Comparison of ENCODE assay signal across 18 cellular contexts in genomic region chr14:51852541-51852940, GRCh38. TPM values are rescaled to one million over a fixed set of nuclear protein-coding genes. Genes with fewer than 3 reads are reported as not detected.
DNase-seq lines count a peak whose midpoint lies in the region; ATAC-seq, FAIRE-seq and TF ChIP-seq lines count a peak whose summit lies in the region.
"Had no signal": no experiment of that assay in that cellular context is flagged by ENCODE, and none has a peak within 500 bp of the region (broad histone marks: within the 10 kb centered on the region; RNA-seq: fewer than 3 reads in every experiment).

No MANE protein-coding gene starts in this region.

- H3K4me1 ChIP-seq in SK-N-SH (ENCODE audit: control insufficient read depth in 1 of 2, insufficient read depth in 2 of 2, low read depth in 1 of 2, low read length in 1 of 2), result peaks cover 0 to 8% of the 10 kb centered on the region in 2 experiments; a peak in 2 of 4 replicates
- H3K4me1 ChIP-seq: SJSA1 had no signal

- peak overlapping the region; percentile 44; the same call in 1 of the 2 replicates for H2AFZ ChIP-seq in SK-N-SH (ENCODE audit: low read depth)

- no peak for TF ChIP-seq RAD21 in SK-N-SH (IDR thresholded peaks at IDR 0.05; ENCODE audit: low read length)

- TF ChIP-seq EP300 in SK-N-SH (IDR thresholded peaks at IDR 0.05; ENCODE audit: borderline replicate concordance in 1 of 2, low read depth in 1 of 2, low read length in 1 of 2), result no peak

- H3K9me2 ChIP-seq in SK-N-SH, result no peaks in the 10 kb centered on the region

- no peaks in the 10 kb centered on the region for H3K27me3 ChIP-seq in SK-N-SH (ENCODE audit: insufficient read depth)
- peaks cover 2% of the 10 kb centered on the region for H3K27me3 ChIP-seq in bronchial epithelial cell (ENCODE audit: control insufficient read depth, insufficient read depth, low read length)
- H3K27me3 ChIP-seq: BLaER1 treated with 17β-estradiol and CSF1 and Interleukin-3, amounts not matched to agents 10 nM and 100 nM; SJSA1 had no signal

- H3K9me3 ChIP-seq in SK-N-SH, result no peaks in the 10 kb centered on the region
- H3K9me3 ChIP-seq: SJSA1 had no signal

- no peak overlapping the region for H3K27ac Mint-ChIP-seq in activated CD4-positive, alpha-beta memory T cell treated with anti-CD3 and anti-CD28 coated beads for 36 hours

- 45% methylated on average over 4 of the region's 4 CpGs for WGBS in SK-N-SH (ENCODE audit: low lambda C conversion rate)

- peaks cover 34% of the 10 kb centered on the region for H3K9me3 Mint-ChIP-seq in activated CD4-positive, alpha-beta memory T cell treated with anti-CD3 and anti-CD28 coated beads for 36 hours

- intact Hi-C loops in activated CD4-positive, alpha-beta memory T cell treated with anti-CD3 and anti-CD28 coated beads for 36 hours (cut with micrococcal nuclease), result no loop called here

- no peak overlapping the region for H3K27ac ChIP-seq in SK-N-SH (ENCODE audit: low read depth in 2 of 2, low read length in 1 of 2)
- H3K27ac ChIP-seq: 22Rv1; BLaER1 treated with 17β-estradiol and CSF1 and Interleukin-3, amounts not matched to agents 10 nM and 100 nM; SJSA1 had no signal

- CTCF ChIA-PET in SK-N-SH (lab: Yijun Ruan, JAX), result interaction anchor here (0.7 to 1.9 kb wide), 4 partner anchors 11 to 569 kb away, joined by 3 to 7 read pairs (median 4); no protein-coding TSS in a partner anchor
- CTCF ChIA-PET in activated CD4-positive, alpha-beta memory T cell treated with anti-CD3 and anti-CD28 coated beads for 36 hours (lab: Charles Lee), result interaction anchor here (1.1 to 1.2 kb wide), 2 partner anchors 12 to 144 kb away, joined by 3 to 4 read pairs; no protein-coding TSS in a partner anchor

- TF ChIP-seq CTCF in SK-N-SH (IDR thresholded peaks at IDR 0.05), result no peak
- TF ChIP-seq CTCF in bronchial epithelial cell (IDR thresholded peaks at IDR 0.05; ENCODE audit: insufficient read depth, low read length, severe bottlenecking), result no peak
- TF ChIP-seq CTCF in fibroblast of the aortic adventitia (IDR thresholded peaks at IDR 0.05; ENCODE audit: insufficient read depth, low read length), result no peak

- no peaks in the 10 kb centered on the region for H3K27me3 Mint-ChIP-seq in activated CD4-positive, alpha-beta memory T cell treated with anti-CD3 and anti-CD28 coated beads for 36 hours

- peaks cover 28% of the 10 kb centered on the region for H3K36me3 Mint-ChIP-seq in activated CD4-positive, alpha-beta memory T cell treated with anti-CD3 and anti-CD28 coated beads for 36 hours

- H3K4me1 Mint-ChIP-seq in activated CD4-positive, alpha-beta memory T cell treated with anti-CD3 and anti-CD28 coated beads for 36 hours (ENCODE audit: low read depth), result peaks cover 58% of the 10 kb centered on the region

- DNase-seq in SK-N-SH, result no peak
- peak; percentile 42 for DNase-seq in bronchial epithelial cell (ENCODE audit: low read depth)
- DNase-seq in fibroblast of the aortic adventitia (ENCODE audit: low read depth), result peak; percentile 24
- DNase-seq in activated CD4-positive, alpha-beta memory T cell treated with anti-CD3 and anti-CD28 coated beads for 36 hours, result no peak
- no peak for DNase-seq in glomerular visceral epithelial cell (ENCODE audit: extremely low spot score)
- no peak for DNase-seq in H4 (ENCODE audit: low spot score)
- DNase-seq: DMS153, NCI-H1048, NCI-H2227 treated with DMSO at 0.1 percent for 48 hours, NCI-H526, PC-3 had no signal

- H3K36me3 ChIP-seq in SK-N-SH (replicated peaks in 1 of 2; ENCODE audit: control insufficient read depth in 1 of 2, insufficient read depth in 2 of 2, low read length in 1 of 2), result no peaks in the 10 kb centered on the region
- H3K36me3 ChIP-seq in bronchial epithelial cell (ENCODE audit: control insufficient read depth, insufficient read depth, low read length), result no peaks in the 10 kb centered on the region
- H3K36me3 ChIP-seq: BLaER1 treated with 17β-estradiol and CSF1 and Interleukin-3, amounts not matched to agents 10 nM and 100 nM; SJSA1 had no signal

- no peak overlapping the region for H3K9ac ChIP-seq in SK-N-SH
- H3K9ac ChIP-seq: BLaER1 treated with 17β-estradiol and CSF1 and Interleukin-3, amounts not matched to agents 10 nM and 100 nM had no signal

- POLR2A ChIA-PET in SK-N-SH (lab: Yijun Ruan, JAX), result no interaction called here
- POLR2A ChIA-PET in activated CD4-positive, alpha-beta memory T cell treated with anti-CD3 and anti-CD28 coated beads for 36 hours (lab: Charles Lee), result interaction anchor here (0.6 to 1.0 kb wide), 2 partner anchors 8 to 9 kb away, joined by 3 to 4 read pairs; partner anchors contain the start of gene GNG2

- no peak overlapping the region for H3K4me3 Mint-ChIP-seq in activated CD4-positive, alpha-beta memory T cell treated with anti-CD3 and anti-CD28 coated beads for 36 hours

- H3K79me2 ChIP-seq in SK-N-SH (ENCODE audit: insufficient read depth), result no peaks in the 10 kb centered on the region

- peaks cover 8% of the 10 kb centered on the region for H3F3A ChIP-seq in SK-N-SH (replicated peaks; ENCODE audit: insufficient read depth)

- FAIRE-seq in bronchial epithelial cell (lab: Jason Lieb, UNC), result no peak
- FAIRE-seq: GM12878, HTR-8/SVneo had no signal

- no peaks in the 10 kb centered on the region for H4K20me1 ChIP-seq in SK-N-SH (ENCODE audit: insufficient read depth)
- H4K20me1 ChIP-seq: BLaER1 treated with 17β-estradiol and CSF1 and Interleukin-3, amounts not matched to agents 10 nM and 100 nM had no signal

- H3K4me3 ChIP-seq in SK-N-SH (ENCODE audit: low read depth in 2 of 2, low read length in 1 of 2), result no peak overlapping the region
- no peak overlapping the region for H3K4me3 ChIP-seq in bronchial epithelial cell (ENCODE audit: low read depth, low read length)
- no peak overlapping the region for H3K4me3 ChIP-seq in fibroblast of the aortic adventitia (ENCODE audit: low read depth, low read length)
- H3K4me3 ChIP-seq: BLaER1 treated with 17β-estradiol and CSF1 and Interleukin-3, amounts not matched to agents 10 nM and 100 nM; GM12878; SJSA1 had no signal

- no peak for ATAC-seq in SK-N-SH treated with all-trans-retinoic acid at 6 μM for 48 hours
- no peak for ATAC-seq in HG03159 (IDR thresholded peaks at IDR 0.05; ENCODE audit: unreplicated experiment)
- ATAC-seq: GM12878, PC-3 had no signal

- H3K4me2 ChIP-seq in SK-N-SH, result no peak overlapping the region

TF ChIP-seq in SK-N-SH, 30 proteins besides CTCF, POLR2A, EP300 and RAD21 (continues in another document):
- TF ChIP-seq MXI1 (IDR thresholded peaks at IDR 0.05; ENCODE audit: low read depth, low read length) (no peak), YY1 (IDR thresholded peaks at IDR 0.05; ENCODE audit: low read depth) (no peak), ZBTB33 (IDR thresholded peaks at IDR 0.05; ENCODE audit: borderline replicate concordance, low read depth) (no peak), GATA2 (CRISPR knock-in tag; IDR thresholded peaks at IDR 0.05) (no peak), EZH2phosphoT487 (IDR thresholded peaks at IDR 0.05; ENCODE audit: borderline replicate concordance, low read depth) (no peak)

TF ChIP-seq in SK-N-SH treated with all-trans-retinoic acid at 6 μM for 48 hours, 23 proteins besides CTCF, POLR2A, EP300 and RAD21:
- TF ChIP-seq ISL1 (CRISPR knock-in tag; IDR thresholded peaks at IDR 0.05) (no peak), RARB (CRISPR knock-in tag; IDR thresholded peaks at IDR 0.05) (no peak), ZNF565 (CRISPR knock-in tag; conservative IDR thresholded peaks at IDR 0.05; ENCODE audit: low read depth) (no peak), PATZ1 (CRISPR knock-in tag; IDR thresholded peaks at IDR 0.05; ENCODE audit: borderline replicate concordance) (no peak), ZFP3 (CRISPR knock-in tag; IDR thresholded peaks at IDR 0.05) (no peak), CSDC2 (CRISPR knock-in tag; IDR thresholded peaks at IDR 0.05) (no peak), BACH2 (CRISPR knock-in tag; IDR thresholded peaks at IDR 0.05; ENCODE audit: borderline replicate concordance) (no peak), ZNF70 (CRISPR knock-in tag; IDR thresholded peaks at IDR 0.05) (no peak), TCF4 (CRISPR knock-in tag; IDR thresholded peaks at IDR 0.05; ENCODE audit: borderline replicate concordance) (no peak), TOX (CRISPR knock-in tag; IDR thresholded peaks at IDR 0.05; ENCODE audit: borderline replicate concordance) (no peak)
- TF ChIP-seq, protein P1, sequence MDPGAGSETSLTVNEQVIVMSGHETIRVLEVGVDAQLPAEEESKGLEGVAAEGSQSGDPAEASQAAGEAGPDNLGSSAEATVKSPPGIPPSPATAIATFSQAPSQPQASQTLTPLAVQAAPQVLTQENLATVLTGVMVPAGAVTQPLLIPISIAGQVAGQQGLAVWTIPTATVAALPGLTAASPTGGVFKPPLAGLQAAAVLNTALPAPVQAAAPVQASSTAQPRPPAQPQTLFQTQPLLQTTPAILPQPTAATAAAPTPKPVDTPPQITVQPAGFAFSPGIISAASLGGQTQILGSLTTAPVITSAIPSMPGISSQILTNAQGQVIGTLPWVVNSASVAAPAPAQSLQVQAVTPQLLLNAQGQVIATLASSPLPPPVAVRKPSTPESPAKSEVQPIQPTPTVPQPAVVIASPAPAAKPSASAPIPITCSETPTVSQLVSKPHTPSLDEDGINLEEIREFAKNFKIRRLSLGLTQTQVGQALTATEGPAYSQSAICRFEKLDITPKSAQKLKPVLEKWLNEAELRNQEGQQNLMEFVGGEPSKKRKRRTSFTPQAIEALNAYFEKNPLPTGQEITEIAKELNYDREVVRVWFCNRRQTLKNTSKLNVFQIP (CRISPR knock-in tag; IDR thresholded peaks at IDR 0.05; ENCODE audit: borderline replicate concordance, low read depth), result no peak

RNA-seq across cellular contexts. Expression of gene GNG2, which starts 7.9 kb away (rescaled TPM):
- 17.8 and 19.1 TPM in 2 replicates for polyA plus RNA-seq in SK-N-SH (2012; rRNA removed)
- 25.2 and 29.0 TPM in 2 replicates for polyA plus RNA-seq in SK-N-SH (2012; cell fraction: cytosol; rRNA removed)
- polyA plus RNA-seq in SK-N-SH (2012; cell fraction: nucleus; rRNA removed), result 8.2 and 8.9 TPM in 2 replicates
- total RNA-seq in bronchial epithelial cell (not detected in 2 replicates), fibroblast of the aortic adventitia (ENCODE audit: low replicate concordance) (10.0 and 15.7 TPM in 2 replicates)
- total RNA-seq in activated CD4-positive, alpha-beta memory T cell treated with anti-CD3 and anti-CD28 coated beads for 36 hours, result 100 to 1,000 TPM; 146 TPM
- 22.1 and 32.3 TPM in 2 replicates for total RNA-seq in H4 (2014; rRNA removed; shearing (Covaris generic))

Comparison
In these comparisons a context has a peak if more than half of its experiments do, and no peak if none do; other contexts are left out.
1. DNase-seq: peak in bronchial epithelial cell (single experiment) and fibroblast of the aortic adventitia (single experiment); none in SK-N-SH (single experiment), activated CD4-positive, alpha-beta memory T cell treated with anti-CD3 and anti-CD28 coated beads for 36 hours (single experiment), glomerular visceral epithelial cell (single experiment) and H4 (single experiment).
2. RNA of gene GNG2, which starts 7.9 kb away (total RNA-seq): 146 TPM in activated CD4-positive, alpha-beta memory T cell treated with anti-CD3 and anti-CD28 coated beads for 36 hours, 22.1 to 32.3 TPM in H4 and 10.0 to 15.7 TPM in fibroblast of the aortic adventitia; not detected in bronchial epithelial cell; every median in the first group is over 10 times any median in the second.